Comparison of ENCODE assay signal across 8 cellular contexts in genomic region chr9:97983524-97984187, GRCh38. TPM values are rescaled to one million over a fixed set of nuclear protein-coding genes. Genes with fewer than 3 reads are reported as not detected.
DNase-seq lines count a peak whose midpoint lies in the region; ATAC-seq, FAIRE-seq and TF ChIP-seq lines count a peak whose summit lies in the region.

No MANE protein-coding gene starts in this region.

- peak overlapping the region; percentile 34 for H2AFZ ChIP-seq in GM12878 (ENCODE audit: control insufficient read depth, low read depth, low read length)

- no peaks in the 10 kb centered on the region for H3K9me3 ChIP-seq in GM12878 (replicated peaks; ENCODE audit: control insufficient read depth, insufficient read depth, low read length)
- peaks cover 5% of the 10 kb centered on the region; the same call in 1 of the 2 replicates for H3K9me3 ChIP-seq in iPS-20b (ENCODE audit: insufficient read depth, low read depth, low read length)
- H3K9me3 ChIP-seq in skeletal muscle satellite cell (replicated peaks; ENCODE audit: low read length): no peaks in the 10 kb centered on the region

- under 1% methylated on average over 59 of the region's 70 CpGs for WGBS in GM12878 (ENCODE audit: insufficient coverage, insufficient replicate concordance, low lambda C conversion rate, missing lambda C conversion rate)

- RAD21 ChIA-PET in GM12878 (lab: Charles Lee; ENCODE audit: unreplicated experiment): interaction anchor here (1.2 to 1.8 kb wide), 3 partner anchors 50 to 346 kb away, joined by 3 to 9 read pairs (median 3); no protein-coding TSS in a partner anchor

- CTCF ChIA-PET in GM12878 (lab: Yijun Ruan, JAX): interaction anchor here (1.1 to 3.6 kb wide), 4 partner anchors 16 to 62 kb away, joined by 3 to 26 read pairs (median 4); partner anchors contain the start of gene TRMO

- no peak for TF ChIP-seq EP300 in GM12878 (IDR thresholded peaks at IDR 0.05; ENCODE audit: borderline replicate concordance in 1 of 2, control insufficient read depth in 1 of 2, low read depth in 2 of 2, low read length in 2 of 2)

- TSS peak; percentile 45 for BruUV-seq in GM12878 (replicated peaks; lab: Mats Ljungman, UMichigan)

- no peak for FAIRE-seq in GM12878 (lab: Jason Lieb, UNC)

- H3K4me1 ChIP-seq in GM12878 (ENCODE audit: control insufficient read depth, insufficient read depth, low read length) (peaks cover 18% of the 10 kb centered on the region), iPS-20b (ENCODE audit: insufficient read depth, low read length) (peaks cover 4% of the 10 kb centered on the region), skeletal muscle satellite cell (ENCODE audit: control insufficient read depth, insufficient read depth, low read length) (peaks cover 34% of the 10 kb centered on the region)

- in situ Hi-C loops in GM12878 (cut with MboI): no loop called here

- intact Hi-C loops in GM12878 (cut with micrococcal nuclease; ENCODE audit: unreplicated experiment): loop anchor here (2.0 kb wide), 2 partner anchors 51 to 61 kb away; partner anchors contain the start of gene TRMO

- 0 out of 2 replicates have a peak overlapping the region, but pooled peaks have one; percentile 9 for H3K4me2 ChIP-seq in GM12878 (ENCODE audit: control insufficient read depth, insufficient read depth)
- H3K4me2 ChIP-seq in skeletal muscle satellite cell (ENCODE audit: low read length): peak overlapping the region; percentile 91

- no peaks in the 10 kb centered on the region for H3K27me3 ChIP-seq in GM12878 (replicated peaks in 1 of 2; ENCODE audit: control insufficient read depth in 2 of 2, insufficient read depth in 2 of 2, low read length in 1 of 2)
- H3K27me3 ChIP-seq in iPS-20b (ENCODE audit: insufficient read depth, low read length): peaks cover 93% of the 10 kb centered on the region
- no peaks in the 10 kb centered on the region for H3K27me3 ChIP-seq in skeletal muscle satellite cell (ENCODE audit: control insufficient read depth, insufficient read depth, low read length)

- H3K79me2 ChIP-seq in GM12878 (ENCODE audit: control insufficient read depth, insufficient read depth, low read length): peaks cover 63% of the 10 kb centered on the region

- POLR2A ChIA-PET in GM12878 (lab: Charles Lee): interaction anchor here (0.5 to 2.0 kb wide), 6 partner anchors 62 to 273 kb away, joined by 3 to 7 read pairs (median 6); partner anchors contain the start of genes NANS and TRMO

- no peak for TF ChIP-seq CTCF in GM12878 (IDR thresholded peaks at IDR 0.05 in 2 of 3, conservative IDR thresholded peaks at IDR 0.05 in 1 of 3; ENCODE audit: control insufficient read depth in 2 of 3, extremely low read depth in 1 of 3, insufficient read depth in 1 of 3, low read depth in 3 of 3, low read length in 3 of 3)

- H3K27ac ChIP-seq in GM12878 (ENCODE audit: control insufficient read depth, insufficient read depth) (peak overlapping the region; percentile 99), iPS-20b (ENCODE audit: low read length) (no peak overlapping the region)

- ATAC-seq in HG03378 (IDR thresholded peaks at IDR 0.05; ENCODE audit: unreplicated experiment) (peak; percentile 1), GM12878 (peak; percentile 25)

- peak; percentile 65 for TF ChIP-seq POLR2A in GM12878 (IDR thresholded peaks at IDR 0.05; ENCODE audit: low read depth, low read length)

- DNase-seq in NOMO-1 treated with DMSO at 0.1 percent for 48 hours (lab: John Stamatoyannopoulos, UW; ENCODE audit: unreplicated experiment) (peak; percentile 14), NOMO-1 treated with dmso at 0.1 percent for 144 hours (lab: John Stamatoyannopoulos, UW; ENCODE audit: unreplicated experiment) (no peak), T-helper 1 cell (peak; percentile 26 to 57 (median 49)), GM12878 (ENCODE audit: low read depth, low spot score) (no peak), NCI-H128 (lab: John Stamatoyannopoulos, UW; ENCODE audit: unreplicated experiment) (no peak)

- SMC1A ChIA-PET in GM12878 (lab: Charles Lee; ENCODE audit: uncharacterized antibody, unreplicated experiment): interaction anchor here (0.8 to 0.9 kb wide), 2 partner anchors 24 to 55 kb away, joined by 3 read pairs; no protein-coding TSS in a partner anchor

- H3K9ac ChIP-seq in GM12878 (ENCODE audit: control insufficient read depth, insufficient read depth, low read length): peak overlapping the region; percentile 99
- peak overlapping the region; percentile 79; the same call in 1 of the 2 replicates for H3K9ac ChIP-seq in iPS-20b (ENCODE audit: low read depth, low read length)
- H3K9ac ChIP-seq in skeletal muscle satellite cell (ENCODE audit: low read depth, low read length): peak overlapping the region; percentile 100

- H3K4me3 ChIP-seq in GM12878 (peak overlapping the region; percentile 90), iPS-20b (ENCODE audit: low read length) (peak overlapping the region; percentile 73), skeletal muscle satellite cell (ENCODE audit: low read length) (peak overlapping the region; percentile 98)

- H3K36me3 ChIP-seq in GM12878 (ENCODE audit: control insufficient read depth in 2 of 2, insufficient read depth in 2 of 2, low read length in 1 of 2) (no peaks in the 10 kb centered on the region), iPS-20b (ENCODE audit: insufficient read depth, low read depth, low read length) (no peaks in the 10 kb centered on the region), skeletal muscle satellite cell (ENCODE audit: insufficient read depth, low read length) (no peaks in the 10 kb centered on the region)

- no peak for TF ChIP-seq RAD21 in GM12878 (IDR thresholded peaks at IDR 0.05; ENCODE audit: insufficient read depth, low read depth, low read length)

- H4K20me1 ChIP-seq in GM12878 (ENCODE audit: control insufficient read depth, insufficient read depth): no peaks in the 10 kb centered on the region

TF ChIP-seq in GM12878, 131 proteins besides CTCF, POLR2A, EP300 and RAD21 (continues in another document):
- TF ChIP-seq IKZF1 (conservative IDR thresholded peaks at IDR 0.05) (0 out of 2 replicates have a peak, but pooled peaks have one; percentile 1), NBN (IDR thresholded peaks at IDR 0.05) (no peak), YY1 (IDR thresholded peaks at IDR 0.05; ENCODE audit: low read depth, low read length) (peak; percentile 71; the same call in 1 of the 2 replicates), RELB (IDR thresholded peaks at IDR 0.05; ENCODE audit: low read depth) (no peak), RELA (IDR thresholded peaks at IDR 0.05; ENCODE audit: borderline replicate concordance, partially characterized antibody) (no peak), ZBED1 (IDR thresholded peaks at IDR 0.05; ENCODE audit: borderline replicate concordance) (no peak), ZNF207 (IDR thresholded peaks at IDR 0.05; ENCODE audit: borderline replicate concordance) (0 out of 2 replicates have a peak, but pooled peaks have one; percentile 10)

RNA-seq across cellular contexts. Expression of gene ANP32B, which starts 0.5 kb away (rescaled TPM):
- 19.4 and 27.4 TPM in 2 replicates for total RNA-seq in GM12878 (2013; cell fraction: nucleolus; rRNA removed)
- total RNA-seq in GM12878 (2014; rRNA removed): 20.4 and 24.5 TPM in 2 replicates
- 34.4 and 41.8 TPM in 2 replicates for total RNA-seq in GM12878 (2014; rRNA removed; fragmentation: Illumina TruSeq; extraction: Trizol)
- total RNA-seq in GM12878 (2021): 239 and 244 TPM in 2 replicates
- polyA plus RNA-seq in GM12878 (2011; ENCODE audit: low read depth): 190 TPM
- 79.8 and 96.4 TPM in 2 replicates for polyA plus RNA-seq in GM12878 (2011; rRNA removed)
- polyA plus RNA-seq in GM12878 (2011; cell fraction: cytosol; rRNA removed): 27.8 and 36.5 TPM in 2 replicates
- 28.7 and 45.7 TPM in 2 replicates for polyA plus RNA-seq in GM12878 (2011; cell fraction: nucleus; rRNA removed)
- polyA plus RNA-seq in GM12878 (2012): 332 and 355 TPM in 2 replicates
- 419 and 544 TPM in 2 replicates for polyA plus RNA-seq in GM12878 (2014; fragmentation: Illumina TruSeq; extraction: Trizol)
- polyA plus RNA-seq in GM12878 (2014; fragmentation: Nextera tagmentation; extraction: Ambion mirVana): 100 to 1,000 TPM in 1 of 2 experiments, 10 to 100 TPM in 1; 85.9 to 204 TPM
- 138 and 143 TPM in 2 replicates for polyA plus RNA-seq in GM12878 (2014; rRNA removed)
- polyA plus RNA-seq in GM12878 (2016; fragmentation: Nextera tagmentation; extraction: Ambion mirVana): 100 to 1,000 TPM; 272 to 284 TPM
- 28.0 and 32.2 TPM in 2 replicates for polyA minus RNA-seq in GM12878 (2011; rRNA and poly(A)+ RNA removed)
- polyA minus RNA-seq in GM12878 (2011; cell fraction: cytosol; rRNA and poly(A)+ RNA removed): 41.0 and 41.8 TPM in 2 replicates
- 16.4 and 40.0 TPM in 2 replicates for polyA minus RNA-seq in GM12878 (2011; cell fraction: nucleus; rRNA and poly(A)+ RNA removed)
- total RNA-seq in skeletal muscle satellite cell (2012; rRNA removed): 12.2 and 13.5 TPM in 2 replicates

RNA-seq across cellular contexts. Expression of gene HEMGN, which starts 45.7 kb away (rescaled TPM):
- total RNA-seq in GM12878 (2013; cell fraction: nucleolus; rRNA removed): not detected in 2 replicates
- 0.05 TPM in 1 of 2 replicates, not detected in the other for total RNA-seq in GM12878 (2014; rRNA removed)
- 0.09 and 0.14 TPM in 2 replicates for total RNA-seq in GM12878 (2014; rRNA removed; fragmentation: Illumina TruSeq; extraction: Trizol)
- 0.28 TPM in 1 of 2 replicates, not detected in the other for total RNA-seq in GM12878 (2021)
- polyA plus RNA-seq in GM12878 (2011; ENCODE audit: low read depth): not detected
- 0.04 TPM in 1 of 2 replicates, not detected in the other for polyA plus RNA-seq in GM12878 (2011; rRNA removed)
- polyA plus RNA-seq in GM12878 (2011; cell fraction: cytosol; rRNA removed): not detected in 2 replicates
- not detected in 2 replicates for polyA plus RNA-seq in GM12878 (2011; cell fraction: nucleus; rRNA removed)
- polyA plus RNA-seq in GM12878 (2012): not detected in 2 replicates
- 0.09 and 0.10 TPM in 2 replicates for polyA plus RNA-seq in GM12878 (2014; fragmentation: Illumina TruSeq; extraction: Trizol)
- under 1 TPM; 0.03 to 0.18 TPM for polyA plus RNA-seq in GM12878 (2014; fragmentation: Nextera tagmentation; extraction: Ambion mirVana)
- 0.09 TPM in 1 of 2 replicates, not detected in the other for polyA plus RNA-seq in GM12878 (2014; rRNA removed)
- polyA plus RNA-seq in GM12878 (2016; fragmentation: Nextera tagmentation; extraction: Ambion mirVana): not detected
- polyA minus RNA-seq in GM12878 (2011; rRNA and poly(A)+ RNA removed): not detected in 2 replicates
- polyA minus RNA-seq in GM12878 (2011; cell fraction: cytosol; rRNA and poly(A)+ RNA removed): not detected in 2 replicates
- polyA minus RNA-seq in GM12878 (2011; cell fraction: nucleus; rRNA and poly(A)+ RNA removed): not detected in 2 replicates
- not detected in 2 replicates for total RNA-seq in skeletal muscle satellite cell (2012; rRNA removed)

Comparison
In these comparisons a context has a peak if more than half of its experiments do, and no peak if none do; other contexts are left out.
1. DNase-seq: peak in NOMO-1 treated with DMSO at 0.1 percent for 48 hours (single experiment) and T-helper 1 cell (5 of 5); none in NOMO-1 treated with dmso at 0.1 percent for 144 hours (single experiment), GM12878 (single experiment) and NCI-H128 (single experiment).
2. Peak in every context shown above with its lines, with median percentiles within 50 percentile points of each other: H3K4me3 ChIP-seq and H3K9ac ChIP-seq.